8 cellular contexts compared by ENCODE assay signal in genomic region chrX:136146614-136147319, GRCh38. TPM values are rescaled to one million over a fixed set of nuclear protein-coding genes. Genes with fewer than 3 reads are reported as not detected.
A peak's percentile ranks its signal among the peaks of the same experiment; 100 is the strongest.
DNase-seq lines count a peak whose midpoint lies in the region; ATAC-seq and TF ChIP-seq lines count a peak whose summit lies in the region.

No MANE protein-coding gene starts in this region.

- H3K4me1 ChIP-seq in iPS DF 6.9 (ENCODE audit: control insufficient read depth, insufficient read depth, low read length), result no peaks in the 10 kb centered on the region
- peaks cover 0 to 4% (median 3%) of the 10 kb centered on the region in 3 donors for H3K4me1 ChIP-seq in skeletal muscle tissue (ENCODE audit: control insufficient read depth in 3 of 3, insufficient read depth in 3 of 3, low read length in 3 of 3)

- peaks cover 2% of the 10 kb centered on the region; the same call in 1 of the 2 replicates for H3K27me3 ChIP-seq in iPS DF 6.9 (ENCODE audit: control insufficient read depth, insufficient read depth, low read length)
- H3K27me3 ChIP-seq in skeletal muscle tissue (ENCODE audit: control insufficient read depth in 3 of 3, insufficient read depth in 3 of 3, low read length in 3 of 3), result peaks cover 0 to 9% (median 0%) of the 10 kb centered on the region in 3 donors

- H3K36me3 Mint-ChIP-seq in activated naive CD8-positive, alpha-beta T cell treated with anti-CD3 and anti-CD28 coated beads, Interleukin-2, amount 10 ng/mL, durations not matched to agents 7 days and 5 days, result no peaks in the 10 kb centered on the region

- POLR2A ChIA-PET in activated naive CD8-positive, alpha-beta T cell treated with anti-CD3 and anti-CD28 coated beads, Interleukin-2, amount 10 ng/mL, durations not matched to agents 7 days and 5 days (lab: Charles Lee), result no interaction called here

- H3K27ac ChIP-seq in iPS DF 6.9 (ENCODE audit: low read length) (no peak overlapping the region), skeletal muscle tissue (ENCODE audit: low read depth, low read length) (peak overlapping the region; percentile 44)

- peaks cover 19% of the 10 kb centered on the region for H3K4me1 Mint-ChIP-seq in activated naive CD8-positive, alpha-beta T cell treated with anti-CD3 and anti-CD28 coated beads, Interleukin-2, amount 10 ng/mL, durations not matched to agents 7 days and 5 days

- peaks cover 15% of the 10 kb centered on the region for H3K27me3 Mint-ChIP-seq in activated naive CD8-positive, alpha-beta T cell treated with anti-CD3 and anti-CD28 coated beads, Interleukin-2, amount 10 ng/mL, durations not matched to agents 7 days and 5 days

- peak overlapping the region; percentile 83 for H3K4me3 Mint-ChIP-seq in activated naive CD8-positive, alpha-beta T cell treated with anti-CD3 and anti-CD28 coated beads, Interleukin-2, amount 10 ng/mL, durations not matched to agents 7 days and 5 days

- H3K9ac ChIP-seq in skeletal muscle tissue (ENCODE audit: low read depth in 1 of 3, low read length in 3 of 3), result peak overlapping the region; percentile 33 to 81 (median 50)

- TF ChIP-seq CTCF in GM12864 (IDR thresholded peaks at IDR 0.05; ENCODE audit: low read depth, low read length, missing control alignments), result no peak

- peak overlapping the region; percentile 70 for H3K27ac Mint-ChIP-seq in activated naive CD8-positive, alpha-beta T cell treated with anti-CD3 and anti-CD28 coated beads, Interleukin-2, amount 10 ng/mL, durations not matched to agents 7 days and 5 days

- no CpG with 5 or more reads among the region's 60 CpGs for WGBS in iPS DF 6.9 (ENCODE audit: insufficient coverage, insufficient read length)

- H3K36me3 ChIP-seq in iPS DF 6.9 (ENCODE audit: control insufficient read depth, insufficient read depth, low read length), result no peaks in the 10 kb centered on the region
- H3K36me3 ChIP-seq in skeletal muscle tissue (ENCODE audit: control insufficient read depth in 3 of 3, insufficient read depth in 3 of 3, low read length in 3 of 3), result no peaks in the 10 kb centered on the region

- H3K4me3 ChIP-seq in GM12864 (ENCODE audit: low read depth, low read length) (peak overlapping the region; percentile 36), iPS DF 6.9 (ENCODE audit: low read length) (peak overlapping the region; percentile 96; the same call in 1 of the 2 replicates), skeletal muscle tissue (ENCODE audit: low read length in 3 of 3) (peak overlapping the region; percentile 56 to 69 (median 64))

- peak; percentile 38 for ATAC-seq in activated naive CD8-positive, alpha-beta T cell treated with anti-CD3 and anti-CD28 coated beads, Interleukin-2, amount 10 ng/mL, durations not matched to agents 7 days and 5 days (ENCODE audit: low read depth)
- ATAC-seq in GM19452 (IDR thresholded peaks at IDR 0.05; ENCODE audit: unreplicated experiment) (no peak), HG02938 (IDR thresholded peaks at IDR 0.05; ENCODE audit: unreplicated experiment) (no peak)

- DNase-seq in GM12864 (ENCODE audit: low read depth), result no peak
- DNase-seq in NCI-H2227 (lab: John Stamatoyannopoulos, UW; ENCODE audit: unreplicated experiment), result peak; percentile 83
- peak; percentile 38 for DNase-seq in activated naive CD8-positive, alpha-beta T cell treated with anti-CD3 and anti-CD28 coated beads, Interleukin-2, amount 10 ng/mL, durations not matched to agents 7 days and 5 days
- DNase-seq in iPS DF 6.9 (ENCODE audit: low read depth, low spot score), result no peak
- DNase-seq in Kasumi-1 (lab: John Stamatoyannopoulos, UW), result no peak

- H3K9me3 Mint-ChIP-seq in activated naive CD8-positive, alpha-beta T cell treated with anti-CD3 and anti-CD28 coated beads, Interleukin-2, amount 10 ng/mL, durations not matched to agents 7 days and 5 days, result peaks cover 2% of the 10 kb centered on the region

- H3K9me3 ChIP-seq in iPS DF 6.9 (ENCODE audit: control insufficient read depth, insufficient read depth, low read length), result no peaks in the 10 kb centered on the region
- H3K9me3 ChIP-seq in skeletal muscle tissue (ENCODE audit: control insufficient read depth in 3 of 3, low read length in 3 of 3), result no peaks in the 10 kb centered on the region

RNA-seq across cellular contexts. Expression of gene FHL1, which starts 0.6 kb away (rescaled TPM):
- 10 to 100 TPM; 13.4 to 19.2 TPM for total RNA-seq in activated naive CD8-positive, alpha-beta T cell treated with anti-CD3 and anti-CD28 coated beads, Interleukin-2, amount 10 ng/mL, durations not matched to agents 7 days and 5 days
- total RNA-seq in skeletal muscle tissue, result 888 TPM

Comparison
In these comparisons a context has a peak if more than half of its experiments do, and no peak if none do; other contexts are left out.
1. DNase-seq: peak in NCI-H2227 (single experiment) and activated naive CD8-positive, alpha-beta T cell treated with anti-CD3 and anti-CD28 coated beads, Interleukin-2, amount 10 ng/mL, durations not matched to agents 7 days and 5 days (single experiment); none in GM12864 (single experiment), iPS DF 6.9 (single experiment) and Kasumi-1 (0 of 2).
2. H3K4me3 ChIP-seq: peak in every context shown above with its lines; median percentile 96 in iPS DF 6.9; 64 in skeletal muscle tissue; 36 in GM12864.
3. RNA of gene FHL1, which starts 0.6 kb away (total RNA-seq): 888 TPM in skeletal muscle tissue (single experiment); 13.4 to 19.2 TPM in activated naive CD8-positive, alpha-beta T cell treated with anti-CD3 and anti-CD28 coated beads, Interleukin-2, amount 10 ng/mL, durations not matched to agents 7 days and 5 days; every median in the first group is over 10 times any median in the second.